17 cellular contexts compared by ENCODE assay signal in genomic region chr6:137403443-137403842, GRCh38.
"Had no signal": no experiment of that assay in that cellular context is flagged by ENCODE, and none has a peak within 500 bp of the region (broad histone marks: within the 10 kb centered on the region; RNA-seq: fewer than 3 reads in every experiment).

No MANE protein-coding gene starts in this region.

- ATAC-seq: Panc1, PC-3 had no signal

- DNase-seq: IMR-90; Karpas-422; KG1; MM.1S; NCI-H1436 treated with DMSO at 0.1 percent for 48 hours; NCI-H1694; NCI-H187 treated with DMSO at 0.1 percent for 48 hours; NCI-H2029 treated with DMSO at 0.1 percent for 48 hours; NCI-H2171 treated with DMSO at 0.1 percent for 48 hours; NCI-H446 treated with DMSO at 0.1 percent for 48 hours; NCI-H510A treated with DMSO at 0.1 percent for 48 hours; NK-92 treated with Interleukin-12 subunit alpha and Interleukin-12 subunit beta, amount 100 ng/mL, for 24 hours; PC-3; SHP77; SK-N-SH had no signal

- H3K4me2 ChIP-seq: SK-N-SH had no signal

- H3K27ac ChIP-seq: RWPE1 had no signal

- H3K9ac ChIP-seq: SK-N-SH had no signal

- H3K9me3 ChIP-seq: SK-N-SH had no signal
